Comparison of ENCODE assay signal across 19 cellular contexts in genomic region chr5:125017796-125018195, GRCh38.
"Had no signal": no experiment of that assay in that cellular context is flagged by ENCODE, and none has a peak within 500 bp of the region (broad histone marks: within the 10 kb centered on the region; RNA-seq: fewer than 3 reads in every experiment).

No MANE protein-coding gene starts in this region.

- H3K4me1 ChIP-seq: colonic mucosa, sigmoid colon had no signal

- FAIRE-seq: kidney had no signal

- H3K36me3 ChIP-seq: colonic mucosa, esophagus squamous epithelium, sigmoid colon, thoracic aorta, transverse colon had no signal

- H2AFZ ChIP-seq: hepatocyte had no signal

- H3K27ac ChIP-seq: colonic mucosa, esophagus squamous epithelium, hepatocyte, sigmoid colon, skin epidermis, thoracic aorta, transverse colon had no signal

- H3K9me3 ChIP-seq: colonic mucosa, esophagus squamous epithelium, sigmoid colon, thoracic aorta, transverse colon had no signal

- H3K79me2 ChIP-seq: hepatocyte had no signal

- H3K9me3 Mint-ChIP-seq: naive B cell, nephron had no signal

- H3K27ac Mint-ChIP-seq: naive B cell; nephron; stimulated activated naive B cell treated with anti-CD40 and anti-IgM and Interleukin-4, amounts not matched to agents 10 μg/mL and 1 μg/mL and 100 μg/mL, for 72 hours; stimulated activated naive CD8-positive, alpha-beta T cell treated with anti-CD3 and anti-CD28 coated beads, Interleukin-15, amount 100 ng/mL, for 72 hours had no signal

- H3K27me3 Mint-ChIP-seq: stimulated activated naive B cell treated with anti-CD40 and anti-IgM and Interleukin-4, amounts not matched to agents 10 μg/mL and 1 μg/mL and 100 μg/mL, for 72 hours; stimulated activated naive CD8-positive, alpha-beta T cell treated with anti-CD3 and anti-CD28 coated beads, Interleukin-15, amount 100 ng/mL, for 72 hours had no signal

- DNase-seq: colonic mucosa; dermis blood vessel endothelial cell; esophagus squamous epithelium; foreskin fibroblast; kidney; left colon; left ventricle myocardium superior; mesendoderm; naive B cell; sigmoid colon; stimulated activated CD4-positive, alpha-beta T cell treated with anti-CD3 and anti-CD28 coated beads, Interleukin-2, amount 100 ng/mL, for 24 hours; stimulated activated CD4-positive, alpha-beta T cell treated with anti-CD3 and anti-CD28 coated beads, Interleukin-4, amount 100 ng/mL, for 4 hours; stimulated activated naive B cell treated with anti-CD40 and anti-IgM and Interleukin-4, amounts not matched to agents 10 μg/mL and 1 μg/mL and 100 μg/mL, for 72 hours; stimulated activated naive CD8-positive, alpha-beta T cell treated with anti-CD3 and anti-CD28 coated beads, Interleukin-15, amount 100 ng/mL, for 72 hours; transverse colon had no signal

- ATAC-seq: left colon; left ventricle myocardium superior; stimulated activated naive B cell treated with anti-CD40 and anti-IgM and Interleukin-4, amounts not matched to agents 10 μg/mL and 1 μg/mL and 100 μg/mL, for 72 hours; stimulated activated naive CD8-positive, alpha-beta T cell treated with anti-CD3 and anti-CD28 coated beads, Interleukin-15, amount 100 ng/mL, for 72 hours had no signal

- H3K36me3 Mint-ChIP-seq: naive B cell had no signal

- H3K4me1 Mint-ChIP-seq: stimulated activated naive CD8-positive, alpha-beta T cell treated with anti-CD3 and anti-CD28 coated beads, Interleukin-15, amount 100 ng/mL, for 72 hours had no signal

- H3K4me2 ChIP-seq: hepatocyte had no signal

- H3K4me3 Mint-ChIP-seq: naive B cell; nephron; stimulated activated naive B cell treated with anti-CD40 and anti-IgM and Interleukin-4, amounts not matched to agents 10 μg/mL and 1 μg/mL and 100 μg/mL, for 72 hours; stimulated activated naive CD8-positive, alpha-beta T cell treated with anti-CD3 and anti-CD28 coated beads, Interleukin-15, amount 100 ng/mL, for 72 hours had no signal

- H3K4me3 ChIP-seq: colonic mucosa, esophagus squamous epithelium, hepatocyte, sigmoid colon, skin epidermis, thoracic aorta, transverse colon had no signal

- H3K27me3 ChIP-seq: colonic mucosa, esophagus squamous epithelium, hepatocyte, sigmoid colon, transverse colon had no signal
